Comparison of ENCODE assay signal across 15 cellular contexts in the genomic region with DNA sequence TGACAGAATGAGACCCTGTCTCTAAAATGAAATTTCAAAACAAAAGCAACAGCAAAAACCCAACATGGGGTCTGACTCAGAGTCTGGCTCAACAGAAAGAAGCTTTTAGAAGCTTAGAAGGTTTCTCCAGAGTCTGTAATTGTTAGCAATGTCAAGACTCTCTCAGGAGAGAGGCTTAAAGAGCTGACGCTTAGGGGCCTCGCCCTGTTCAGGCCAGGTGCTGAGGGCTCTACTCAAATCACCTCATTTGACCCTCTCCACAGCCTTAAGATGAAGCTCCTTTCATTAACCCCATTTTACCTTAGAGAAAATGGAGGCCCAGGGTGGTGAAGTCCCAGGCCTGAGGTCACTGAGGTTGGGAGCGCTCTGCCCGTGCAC. TPM values are rescaled to one million over a fixed set of nuclear protein-coding genes. Genes with fewer than 3 reads are reported as not detected.
"Had no signal": no experiment of that assay in that cellular context is flagged by ENCODE, and none has a peak within 500 bp of the region (broad histone marks: within the 10 kb centered on the region; RNA-seq: fewer than 3 reads in every experiment).

No MANE protein-coding gene starts in this region.

- H3K27ac ChIP-seq: heart left ventricle, ovary, right atrium auricular region, thyroid gland, uterus had no signal

- H3K36me3 ChIP-seq: heart left ventricle, ovary, right atrium auricular region, thyroid gland, uterus had no signal

- H3K9me3 ChIP-seq: heart left ventricle, mucosa of descending colon, ovary, right atrium auricular region, thyroid gland, uterus had no signal

- DNase-seq: effector memory CD4-positive, alpha-beta T cell; heart left ventricle; hippocampal formation; mucosa of descending colon; naive thymus-derived CD8-positive, alpha-beta T cell; small intestine; stimulated activated CD4-positive, alpha-beta T cell treated with anti-CD3 and anti-CD28 coated beads, Interleukin-12 subunit alpha, Interleukin-12 subunit beta, amount 100 ng/mL, for 4 hours; stimulated activated naive CD4-positive, alpha-beta T cell treated with Interleukin-2 at 50 U/mL for 16 hours had no signal

- FAIRE-seq: endometrium, frontal cortex, small intestine had no signal

- H3K27me3 ChIP-seq: ovary, right atrium auricular region, thyroid gland, uterus had no signal

- H3K4me3 ChIP-seq: heart left ventricle, mucosa of descending colon, ovary, right atrium auricular region, thyroid gland, uterus had no signal

- ATAC-seq: left colon; mucosa of descending colon; naive thymus-derived CD8-positive, alpha-beta T cell had no signal

- H3K4me1 ChIP-seq: uterus had no signal

RNA-seq across cellular contexts. Expression of gene KIF17, which starts 5.3 kb away (rescaled TPM):
- total RNA-seq: naive thymus-derived CD8-positive, alpha-beta T cell had no signal

RNA-seq across cellular contexts. Expression of gene SH2D5, which starts 9.4 kb away (rescaled TPM):
- total RNA-seq: naive thymus-derived CD8-positive, alpha-beta T cell had no signal
